In genomic region chr2:19347619-19348562, GRCh38 we compare ENCODE assay signal across 8 cellular contexts. TPM values are rescaled to one million over a fixed set of nuclear protein-coding genes. Genes with fewer than 3 reads are reported as not detected.
DNase-seq lines count a peak whose midpoint lies in the region; ATAC-seq and TF ChIP-seq lines count a peak whose summit lies in the region.

No MANE protein-coding gene starts in this region.

- H3K27me3 ChIP-seq in spleen (replicated peaks in 1 of 7) = peaks cover 13 to 45% (median 37%) of the 10 kb centered on the region in 7 donors

- no peaks in the 10 kb centered on the region for H3K9me3 ChIP-seq in spleen

- peak in 2 of 3 donors; percentile 83 to 91 for TF ChIP-seq POLR2A in spleen (IDR thresholded peaks at IDR 0.05)

- ATAC-seq in GM19035 (IDR thresholded peaks at IDR 0.05; ENCODE audit: unreplicated experiment) (peak; percentile 92), HG03280 (IDR thresholded peaks at IDR 0.05; ENCODE audit: unreplicated experiment) (peak; percentile 93)

- no peaks in the 10 kb centered on the region for H3K36me3 ChIP-seq in spleen

- intact Hi-C loops in spleen (cut with DNase I; ENCODE audit: low total_unique reads) = loop anchor here (5.0 to 10.0 kb wide), 2 partner anchors 517 to 786 kb away; partner anchors contain the start of gene RDH14

- peaks cover 14 to 44% (median 37%) of the 10 kb centered on the region in 6 donors for H3K4me1 ChIP-seq in spleen

- peak overlapping the region; percentile 92 for H3K27ac ChIP-seq in caudate nucleus (ENCODE audit: low read depth, low read length)
- peak overlapping the region; percentile 87 to 96 (median 94) for H3K27ac ChIP-seq in spleen

- TF ChIP-seq CTCF in AG10803 (conservative IDR thresholded peaks at IDR 0.05; ENCODE audit: low read length) (no peak), spleen (IDR thresholded peaks at IDR 0.05 in 8 of 11, conservative IDR thresholded peaks at IDR 0.05 in 3 of 11) (peak in 2 of 11 experiments; percentile 11 to 18)

- H3K4me3 ChIP-seq in AG10803 (ENCODE audit: low read length) (peak overlapping the region; percentile 96), spleen (peak overlapping the region; percentile 44 to 85 (median 64))

- DNase-seq in AG10803 (ENCODE audit: low read depth) = peak; percentile 98
- peak; percentile 88 for DNase-seq in NCI-H226
- peak; percentile 87 to 90 (median 88) for DNase-seq in activated CD4-positive, CD25-positive, alpha-beta regulatory T cell (lab: John Stamatoyannopoulos, UW)
- peak; percentile 46 to 100 (median 91) for DNase-seq in caudate nucleus (lab: John Stamatoyannopoulos, UW)
- peak; percentile 98 for DNase-seq in iris pigment epithelial cell (ENCODE audit: low read depth)
- peak; percentile 97 for DNase-seq in spleen

- WGBS in spleen, 5 donors = 1 to 5% (median 1%) methylated on average over 41 to 76 of the region's 76 CpGs

RNA-seq across cellular contexts. Expression of gene OSR1, which starts 10.5 kb away (rescaled TPM):
- total RNA-seq in spleen = under 1 TPM in 2 of 7 donors, not detected in 5; 0.23 to 0.32 TPM
- polyA plus RNA-seq in spleen = 1 to 10 TPM in 1 of 3 donors, under 1 TPM in 2; 0.04 to 1.4 (median 0.13) TPM

Comparison
In these comparisons a context has a peak if more than half of its experiments do, and no peak if none do; other contexts are left out.
1. Peak in every context shown above with its lines: DNase-seq, ATAC-seq, H3K4me3 ChIP-seq and H3K27ac ChIP-seq.